Comparison of ENCODE assay signal across 8 cellular contexts in genomic region chr4:102500371-102501175, GRCh38. TPM values are rescaled to one million over a fixed set of nuclear protein-coding genes. Genes with fewer than 3 reads are reported as not detected.
DNase-seq lines count a peak whose midpoint lies in the region; ATAC-seq, FAIRE-seq and TF ChIP-seq lines count a peak whose summit lies in the region.

No MANE protein-coding gene starts in this region.

- 5 to 7% (median 6%) methylated on average over 39 of the region's 39 CpGs for WGBS in adipose tissue, 3 donors
- WGBS in pancreas, 2 donors = 2 to 3% methylated on average over 39 of the region's 39 CpGs

- no peak for FAIRE-seq in pancreas (lab: Jason Lieb, UNC)

- POLR2A ChIA-PET in Caco-2 (lab: Charles Lee) = interaction anchor here (0.6 kb wide), 1 partner anchor 599 kb away, joined by 3 read pairs; the partner anchor contains the start of gene BDH2

- no peak for TF ChIP-seq POLR2A in Peyer's patch (IDR thresholded peaks at IDR 0.05)

- no peaks in the 10 kb centered on the region for H3K9me3 Mint-ChIP-seq in Caco-2 (ENCODE audit: unreplicated experiment)

- no peak for TF ChIP-seq CTCF in Caco-2 (IDR thresholded peaks at IDR 0.05; ENCODE audit: insufficient read depth in 1 of 2, low read depth in 1 of 2, low read length in 1 of 2, severe bottlenecking in 1 of 2, unreplicated experiment in 1 of 2)
- TF ChIP-seq CTCF in Peyer's patch (IDR thresholded peaks at IDR 0.05) = peak in 3 of 6 experiments; percentile 12 to 29 (median 14)
- no peak for TF ChIP-seq CTCF in cardiac muscle cell (IDR thresholded peaks at IDR 0.05; ENCODE audit: low read depth, low read length)
- TF ChIP-seq CTCF in pancreas (IDR thresholded peaks at IDR 0.05) = no peak

- ATAC-seq in GM19455 (IDR thresholded peaks at IDR 0.05; ENCODE audit: unreplicated experiment) (peak; percentile 37), HG03460 (IDR thresholded peaks at IDR 0.05; ENCODE audit: unreplicated experiment) (peak; percentile 31), pancreas (peak; percentile 33 to 57 (median 48))

- H3K27me3 ChIP-seq in Caco-2 (replicated peaks; ENCODE audit: control insufficient read depth, insufficient read depth, low read length) (no peaks in the 10 kb centered on the region), Peyer's patch (no peaks in the 10 kb centered on the region), cardiac muscle cell (no peaks in the 10 kb centered on the region), pancreas (no peaks in the 10 kb centered on the region)

- CTCF ChIA-PET in Caco-2 (lab: Charles Lee) = interaction anchor here (0.6 to 1.0 kb wide), 3 partner anchors 91 to 243 kb away, joined by 3 read pairs; no protein-coding TSS in a partner anchor

- intact Hi-C loops in Caco-2 (cut with micrococcal nuclease; ENCODE audit: unreplicated experiment) = loop anchor here (1.0 to 10.0 kb wide), 4 partner anchors 50 to 156 kb away; partner anchors contain the start of gene SLC39A8
- intact Hi-C loops in pancreas (cut with DNase I) = no loop called here

- H3K4me1 Mint-ChIP-seq in Caco-2 (ENCODE audit: low read depth, unreplicated experiment) = peaks cover 31% of the 10 kb centered on the region

- peak overlapping the region; percentile 96 for H3K27ac Mint-ChIP-seq in Caco-2 (ENCODE audit: unreplicated experiment)

- no peaks in the 10 kb centered on the region for H3K9me3 ChIP-seq in Caco-2
- no peaks in the 10 kb centered on the region for H3K9me3 ChIP-seq in Peyer's patch
- H3K9me3 ChIP-seq in cardiac muscle cell (ENCODE audit: low read depth) = no peaks in the 10 kb centered on the region
- no peaks in the 10 kb centered on the region for H3K9me3 ChIP-seq in pancreas

- peaks cover 10% of the 10 kb centered on the region for H3K36me3 Mint-ChIP-seq in Caco-2 (ENCODE audit: insufficient read depth, unreplicated experiment)

- DNase-seq in Caco-2 (peak in 1 of 2 experiments; percentile 25), Peyer's patch (peak in 2 of 3 donors; percentile 49 to 66), cardiac muscle cell (ENCODE audit: low read depth in 1 of 2, low spot score in 1 of 2) (peak; percentile 51 to 64), pancreas (peak; percentile 56 to 78 (median 65)), COLO829 (ENCODE audit: low spot score) (no peak)

- BruUV-seq in Caco-2 (replicated peaks; lab: Mats Ljungman, UMichigan) = TSS peak; percentile 85

- H3K27ac ChIP-seq in Peyer's patch = peak overlapping the region; percentile 95 to 99 (median 98)
- peak overlapping the region; percentile 81 for H3K27ac ChIP-seq in adipose tissue (ENCODE audit: low read depth, low read length)
- H3K27ac ChIP-seq in cardiac muscle cell = peak overlapping the region; percentile 98
- H3K27ac ChIP-seq in pancreas = peak overlapping the region; percentile 96 to 99 (median 98)

- no peaks in the 10 kb centered on the region for H3K27me3 Mint-ChIP-seq in Caco-2 (ENCODE audit: insufficient read depth, unreplicated experiment)

- no peaks in the 10 kb centered on the region for H3K36me3 ChIP-seq in Caco-2 (ENCODE audit: control insufficient read depth, insufficient read depth, low read length)
- no peaks in the 10 kb centered on the region for H3K36me3 ChIP-seq in Peyer's patch
- no peaks in the 10 kb centered on the region for H3K36me3 ChIP-seq in cardiac muscle cell
- no peaks in the 10 kb centered on the region for H3K36me3 ChIP-seq in pancreas

- peak overlapping the region; percentile 72 for H3K4me3 ChIP-seq in Caco-2 (ENCODE audit: low read depth, low read length)
- H3K4me3 ChIP-seq in Peyer's patch = peak overlapping the region; percentile 83 to 96 (median 94)
- H3K4me3 ChIP-seq in cardiac muscle cell = peak overlapping the region; percentile 58
- peak overlapping the region; percentile 44 to 84 (median 79) for H3K4me3 ChIP-seq in pancreas

- H3K4me1 ChIP-seq in Caco-2 (peaks cover 18% of the 10 kb centered on the region; the same call in 1 of the 2 replicates), Peyer's patch (peaks cover 0 to 30% (median 9%) of the 10 kb centered on the region in 4 donors), cardiac muscle cell (ENCODE audit: low read depth) (peaks cover 20% of the 10 kb centered on the region), pancreas (peaks cover 7 to 23% (median 20%) of the 10 kb centered on the region in 3 donors)

- peak overlapping the region; percentile 95 for H3K4me3 Mint-ChIP-seq in Caco-2 (ENCODE audit: unreplicated experiment)

RNA-seq across cellular contexts. Expression of gene NFKB1, which starts 0.6 kb away (rescaled TPM):
- total RNA-seq in Caco-2 (2022) (33.0 and 39.8 TPM in 2 replicates), Peyer's patch (10 to 100 TPM; 20.7 to 58.6 (median 24.5) TPM), cardiac muscle cell (17.1 and 26.6 TPM in 2 replicates), pancreas (10 to 100 TPM; 11.5 to 33.5 (median 16.3) TPM)
- polyA plus RNA-seq in adipose tissue (10 to 100 TPM in 2 of 3 donors, 1 to 10 TPM in 1; 9.2 to 57.0 (median 22.9) TPM), cardiac muscle cell (15.5 and 21.8 TPM in 2 replicates), pancreas (10 to 100 TPM in 1 of 2 donors, 1 to 10 TPM in 1; 7.0 to 10.8 TPM)
